In the genomic region with DNA sequence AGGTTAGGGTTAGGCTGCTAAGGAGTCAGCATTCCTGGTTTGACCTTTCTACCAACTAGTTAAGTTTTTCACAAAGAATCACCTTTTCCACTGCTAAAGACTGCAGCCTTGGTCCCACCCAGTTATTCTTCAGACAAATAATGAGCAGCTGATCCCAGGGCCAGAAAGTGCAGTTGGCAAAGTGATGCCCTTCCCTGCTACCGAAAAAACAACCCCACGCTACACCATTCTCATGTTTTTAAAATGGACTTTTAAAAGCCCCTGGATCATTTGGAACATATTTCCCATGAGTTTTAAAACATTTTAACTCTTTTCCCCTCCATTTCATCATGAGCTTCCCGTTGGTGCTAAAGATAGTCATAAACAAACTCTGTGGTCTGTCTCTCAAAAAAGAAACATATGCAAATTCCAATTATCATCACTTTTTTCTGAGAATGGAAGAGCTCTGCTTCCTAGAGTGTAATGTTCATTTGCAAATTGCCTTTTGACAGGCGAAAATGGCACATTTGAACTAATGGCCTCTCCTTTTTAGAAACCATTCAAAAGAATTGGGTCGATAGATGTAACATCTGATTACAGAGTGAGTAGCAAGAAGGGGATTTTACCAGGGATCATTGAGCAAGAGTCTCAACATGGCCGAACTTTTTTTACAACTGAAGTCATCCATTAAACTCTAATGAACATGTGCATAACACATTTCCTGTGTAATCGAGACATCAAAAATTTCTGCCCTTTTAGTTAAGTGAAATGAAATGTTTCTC, we compare ENCODE assay signal across 9 cellular contexts.
DNase-seq lines count a peak whose midpoint lies in the region; ATAC-seq and TF ChIP-seq lines count a peak whose summit lies in the region.
"Had no signal": no experiment of that assay in that cellular context is flagged by ENCODE, and none has a peak within 500 bp of the region (broad histone marks: within the 10 kb centered on the region; RNA-seq: fewer than 3 reads in every experiment).

No MANE protein-coding gene starts in this region.

- no peak overlapping the region for H2AFZ ChIP-seq in hepatocyte

- no peaks in the 10 kb centered on the region for H3K9me2 ChIP-seq in hepatocyte (replicated peaks; ENCODE audit: insufficient read depth)

- H3K36me3 ChIP-seq in hepatocyte (replicated peaks; ENCODE audit: insufficient read depth, low read depth): no peaks in the 10 kb centered on the region

- no peaks in the 10 kb centered on the region for H4K20me1 ChIP-seq in hepatocyte (ENCODE audit: insufficient read depth, poor library complexity, severe bottlenecking)

- H3K36me3 Mint-ChIP-seq in T-helper 1 cell treated with Interleukin-12 subunit alpha and Interleukin-12 subunit beta and Interleukin-4 antibody, amounts not matched to agents 30 μg/mL and 1 μg/mL, for 36 hours (ENCODE audit: low read depth): peaks cover 22% of the 10 kb centered on the region
- H3K36me3 Mint-ChIP-seq in stimulated activated effector memory CD8-positive, alpha-beta T cell treated with anti-CD3 and anti-CD28 coated beads, Interleukin-12 subunit alpha, Interleukin-12 subunit beta, amount 100 ng/mL, for 72 hours: peaks cover 12% of the 10 kb centered on the region
- peaks cover 6% of the 10 kb centered on the region for H3K36me3 Mint-ChIP-seq in WTC11

- H3K4me3 Mint-ChIP-seq in T-helper 1 cell treated with Interleukin-12 subunit alpha and Interleukin-12 subunit beta and Interleukin-4 antibody, amounts not matched to agents 30 μg/mL and 1 μg/mL, for 36 hours: peak overlapping the region; percentile 37
- H3K4me3 Mint-ChIP-seq in stimulated activated effector memory CD8-positive, alpha-beta T cell treated with anti-CD3 and anti-CD28 coated beads, Interleukin-12 subunit alpha, Interleukin-12 subunit beta, amount 100 ng/mL, for 72 hours: peak overlapping the region; percentile 49
- no peak overlapping the region for H3K4me3 Mint-ChIP-seq in WTC11

- H3K4me1 ChIP-seq in hepatocyte (ENCODE audit: insufficient read depth): no peaks in the 10 kb centered on the region

- peaks cover 17% of the 10 kb centered on the region for H3K9me3 Mint-ChIP-seq in T-helper 1 cell treated with Interleukin-12 subunit alpha and Interleukin-12 subunit beta and Interleukin-4 antibody, amounts not matched to agents 30 μg/mL and 1 μg/mL, for 36 hours
- H3K9me3 Mint-ChIP-seq in stimulated activated effector memory CD8-positive, alpha-beta T cell treated with anti-CD3 and anti-CD28 coated beads, Interleukin-12 subunit alpha, Interleukin-12 subunit beta, amount 100 ng/mL, for 72 hours: no peaks in the 10 kb centered on the region
- peaks cover 9% of the 10 kb centered on the region for H3K9me3 Mint-ChIP-seq in WTC11

- no peaks in the 10 kb centered on the region for H3K27me3 ChIP-seq in hepatocyte

- no peak overlapping the region for H3K27ac ChIP-seq in hepatocyte

- POLR2A ChIA-PET in WTC11 (lab: Charles Lee): no interaction called here

- CTCF ChIA-PET in WTC11 (lab: Charles Lee): no interaction called here

- no peak for DNase-seq in activated CD4-positive, CD25-positive, alpha-beta regulatory T cell (lab: John Stamatoyannopoulos, UW)
- DNase-seq in stimulated activated effector memory CD8-positive, alpha-beta T cell treated with anti-CD3 and anti-CD28 coated beads, Interleukin-12 subunit alpha, Interleukin-12 subunit beta, amount 100 ng/mL, for 72 hours (ENCODE audit: low spot score in 2 of 2): peak in 1 of 2 donors; percentile 73
- DNase-seq in GDM1 (lab: John Stamatoyannopoulos, UW): no peak
- no peak for DNase-seq in WTC11 (ENCODE audit: low spot score)
- no peak for DNase-seq in hepatocyte (ENCODE audit: low spot score)
- DNase-seq: central memory CD4-positive, alpha-beta T cell had no signal

- H3K27me3 Mint-ChIP-seq in T-helper 1 cell treated with Interleukin-12 subunit alpha and Interleukin-12 subunit beta and Interleukin-4 antibody, amounts not matched to agents 30 μg/mL and 1 μg/mL, for 36 hours (ENCODE audit: low read depth): no peaks in the 10 kb centered on the region
- no peaks in the 10 kb centered on the region; the same call in 1 of the 2 replicates for H3K27me3 Mint-ChIP-seq in WTC11 (ENCODE audit: low read depth)

- H3K4me3 ChIP-seq in hepatocyte: no peak overlapping the region

- peak; percentile 56 for ATAC-seq in activated CD4-positive, CD25-positive, alpha-beta regulatory T cell treated with anti-CD3 and anti-CD28 coated beads, Interleukin-2, amount 50 U/mL, for 24 hours
- ATAC-seq in HG02763 (IDR thresholded peaks at IDR 0.05; ENCODE audit: unreplicated experiment) (peak; percentile 67), WTC11 (no peak)
- ATAC-seq in stimulated activated effector memory CD8-positive, alpha-beta T cell treated with anti-CD3 and anti-CD28 coated beads, Interleukin-12 subunit alpha, Interleukin-12 subunit beta, amount 100 ng/mL, for 72 hours: peak; percentile 74

- no peaks in the 10 kb centered on the region for H3K79me2 ChIP-seq in hepatocyte

- peaks cover 61% of the 10 kb centered on the region for H3K4me1 Mint-ChIP-seq in T-helper 1 cell treated with Interleukin-12 subunit alpha and Interleukin-12 subunit beta and Interleukin-4 antibody, amounts not matched to agents 30 μg/mL and 1 μg/mL, for 36 hours (ENCODE audit: low read depth)
- H3K4me1 Mint-ChIP-seq in stimulated activated effector memory CD8-positive, alpha-beta T cell treated with anti-CD3 and anti-CD28 coated beads, Interleukin-12 subunit alpha, Interleukin-12 subunit beta, amount 100 ng/mL, for 72 hours: peaks cover 57% of the 10 kb centered on the region
- H3K4me1 Mint-ChIP-seq in WTC11: peaks cover 12% of the 10 kb centered on the region

- H3K4me2 ChIP-seq in hepatocyte: no peak overlapping the region

- no peaks in the 10 kb centered on the region for H3K9me3 ChIP-seq in hepatocyte (ENCODE audit: low read depth)

- TF ChIP-seq CTCF in WTC11 (IDR thresholded peaks at IDR 0.05) (no peak), hepatocyte (IDR thresholded peaks at IDR 0.05; ENCODE audit: poor library complexity) (no peak)

- peak overlapping the region; percentile 83 for H3K27ac Mint-ChIP-seq in T-helper 1 cell treated with Interleukin-12 subunit alpha and Interleukin-12 subunit beta and Interleukin-4 antibody, amounts not matched to agents 30 μg/mL and 1 μg/mL, for 36 hours
- H3K27ac Mint-ChIP-seq in stimulated activated effector memory CD8-positive, alpha-beta T cell treated with anti-CD3 and anti-CD28 coated beads, Interleukin-12 subunit alpha, Interleukin-12 subunit beta, amount 100 ng/mL, for 72 hours: peak overlapping the region; percentile 96
- H3K27ac Mint-ChIP-seq in WTC11: no peak overlapping the region

- 69% methylated on average over 7 of the region's 7 CpGs for WGBS in hepatocyte (ENCODE audit: low lambda C conversion rate, missing lambda C conversion rate)

TF ChIP-seq in WTC11, 78 proteins besides CTCF, POLR2A, EP300 and RAD21 (continues in another document):
- TF ChIP-seq, protein P1, sequence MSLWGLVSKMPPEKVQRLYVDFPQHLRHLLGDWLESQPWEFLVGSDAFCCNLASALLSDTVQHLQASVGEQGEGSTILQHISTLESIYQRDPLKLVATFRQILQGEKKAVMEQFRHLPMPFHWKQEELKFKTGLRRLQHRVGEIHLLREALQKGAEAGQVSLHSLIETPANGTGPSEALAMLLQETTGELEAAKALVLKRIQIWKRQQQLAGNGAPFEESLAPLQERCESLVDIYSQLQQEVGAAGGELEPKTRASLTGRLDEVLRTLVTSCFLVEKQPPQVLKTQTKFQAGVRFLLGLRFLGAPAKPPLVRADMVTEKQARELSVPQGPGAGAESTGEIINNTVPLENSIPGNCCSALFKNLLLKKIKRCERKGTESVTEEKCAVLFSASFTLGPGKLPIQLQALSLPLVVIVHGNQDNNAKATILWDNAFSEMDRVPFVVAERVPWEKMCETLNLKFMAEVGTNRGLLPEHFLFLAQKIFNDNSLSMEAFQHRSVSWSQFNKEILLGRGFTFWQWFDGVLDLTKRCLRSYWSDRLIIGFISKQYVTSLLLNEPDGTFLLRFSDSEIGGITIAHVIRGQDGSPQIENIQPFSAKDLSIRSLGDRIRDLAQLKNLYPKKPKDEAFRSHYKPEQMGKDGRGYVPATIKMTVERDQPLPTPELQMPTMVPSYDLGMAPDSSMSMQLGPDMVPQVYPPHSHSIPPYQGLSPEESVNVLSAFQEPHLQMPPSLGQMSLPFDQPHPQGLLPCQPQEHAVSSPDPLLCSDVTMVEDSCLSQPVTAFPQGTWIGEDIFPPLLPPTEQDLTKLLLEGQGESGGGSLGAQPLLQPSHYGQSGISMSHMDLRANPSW (CRISPR knock-in tag; conservative IDR thresholded peaks at IDR 0.05; ENCODE audit: low read depth): no peak
- TF ChIP-seq, protein P2, sequence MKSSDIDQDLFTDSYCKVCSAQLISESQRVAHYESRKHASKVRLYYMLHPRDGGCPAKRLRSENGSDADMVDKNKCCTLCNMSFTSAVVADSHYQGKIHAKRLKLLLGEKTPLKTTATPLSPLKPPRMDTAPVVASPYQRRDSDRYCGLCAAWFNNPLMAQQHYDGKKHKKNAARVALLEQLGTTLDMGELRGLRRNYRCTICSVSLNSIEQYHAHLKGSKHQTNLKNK (CRISPR knock-in tag; IDR thresholded peaks at IDR 0.05): no peak
- TF ChIP-seq, protein P3, sequence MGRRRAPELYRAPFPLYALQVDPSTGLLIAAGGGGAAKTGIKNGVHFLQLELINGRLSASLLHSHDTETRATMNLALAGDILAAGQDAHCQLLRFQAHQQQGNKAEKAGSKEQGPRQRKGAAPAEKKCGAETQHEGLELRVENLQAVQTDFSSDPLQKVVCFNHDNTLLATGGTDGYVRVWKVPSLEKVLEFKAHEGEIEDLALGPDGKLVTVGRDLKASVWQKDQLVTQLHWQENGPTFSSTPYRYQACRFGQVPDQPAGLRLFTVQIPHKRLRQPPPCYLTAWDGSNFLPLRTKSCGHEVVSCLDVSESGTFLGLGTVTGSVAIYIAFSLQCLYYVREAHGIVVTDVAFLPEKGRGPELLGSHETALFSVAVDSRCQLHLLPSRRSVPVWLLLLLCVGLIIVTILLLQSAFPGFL (CRISPR knock-in tag; IDR thresholded peaks at IDR 0.05; ENCODE audit: borderline replicate concordance): no peak
- no peak for TF ChIP-seq ETV6 (CRISPR knock-in tag; IDR thresholded peaks at IDR 0.05)
- TF ChIP-seq FOXP1 (CRISPR knock-in tag; IDR thresholded peaks at IDR 0.05; ENCODE audit: borderline replicate concordance): no peak
- TF ChIP-seq, protein P4, sequence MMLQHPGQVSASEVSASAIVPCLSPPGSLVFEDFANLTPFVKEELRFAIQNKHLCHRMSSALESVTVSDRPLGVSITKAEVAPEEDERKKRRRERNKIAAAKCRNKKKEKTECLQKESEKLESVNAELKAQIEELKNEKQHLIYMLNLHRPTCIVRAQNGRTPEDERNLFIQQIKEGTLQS (CRISPR knock-in tag; conservative IDR thresholded peaks at IDR 0.05): no peak
